11 cellular contexts compared by ENCODE assay signal in the genomic region with DNA sequence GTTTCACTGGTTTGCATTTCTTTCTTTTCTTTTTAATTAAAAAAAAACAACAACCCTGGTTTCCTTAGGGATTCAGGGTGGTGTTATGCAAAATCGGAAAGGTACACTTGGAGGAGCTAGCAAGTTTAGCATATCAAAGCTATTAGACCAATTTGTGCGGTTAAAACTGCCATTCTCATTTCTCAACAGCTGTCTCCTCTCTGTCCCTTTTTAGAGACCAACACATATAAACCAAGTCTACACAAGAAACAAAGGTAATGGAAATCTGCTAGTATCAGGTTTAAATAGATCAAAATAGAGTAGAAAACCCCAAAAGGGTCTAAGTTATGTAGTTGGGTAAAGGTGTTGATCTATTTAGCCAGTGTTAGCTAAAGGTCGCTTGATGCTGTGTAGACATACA. TPM values are rescaled to one million over a fixed set of nuclear protein-coding genes. Genes with fewer than 3 reads are reported as not detected.
DNase-seq lines count a peak whose midpoint lies in the region; ATAC-seq and TF ChIP-seq lines count a peak whose summit lies in the region.
"Had no signal": no experiment of that assay in that cellular context is flagged by ENCODE, and none has a peak within 500 bp of the region (broad histone marks: within the 10 kb centered on the region; RNA-seq: fewer than 3 reads in every experiment).

No MANE protein-coding gene starts in this region.

- CTCF ChIA-PET in naive thymus-derived CD4-positive, alpha-beta T cell (lab: Charles Lee): interaction anchor here (0.7 to 2.8 kb wide), 11 partner anchors 14 to 1109 kb away, joined by 3 to 46 read pairs (median 7); no protein-coding TSS in a partner anchor

- DNase-seq in naive thymus-derived CD4-positive, alpha-beta T cell: no peak
- no peak for DNase-seq in stimulated activated naive CD8-positive, alpha-beta T cell treated with anti-CD3 and anti-CD28 coated beads, Interleukin-15, amount 100 ng/mL, for 72 hours
- no peak for DNase-seq in hippocampal formation (lab: John Stamatoyannopoulos, UW)
- DNase-seq: NK-92 treated with Interleukin-12 subunit alpha and Interleukin-12 subunit beta, amount 100 ng/mL, for 24 hours had no signal

- no peaks in the 10 kb centered on the region for H3K9me3 Mint-ChIP-seq in naive thymus-derived CD4-positive, alpha-beta T cell
- no peaks in the 10 kb centered on the region for H3K9me3 Mint-ChIP-seq in stimulated activated naive CD8-positive, alpha-beta T cell treated with anti-CD3 and anti-CD28 coated beads, Interleukin-15, amount 100 ng/mL, for 72 hours
- H3K9me3 Mint-ChIP-seq: stimulated activated naive CD8-positive, alpha-beta T cell treated with anti-CD3 and anti-CD28 coated beads, Interleukin-15, Interleukin-2, amounts not matched to agents 100 ng/mL and 50 ng/mL, for 24 hours had no signal

- no peak overlapping the region for H3K27ac Mint-ChIP-seq in naive thymus-derived CD4-positive, alpha-beta T cell
- H3K27ac Mint-ChIP-seq in stimulated activated naive CD8-positive, alpha-beta T cell treated with anti-CD3 and anti-CD28 coated beads, Interleukin-15, amount 100 ng/mL, for 72 hours: peak overlapping the region in 1 of 2 donors; percentile 68
- H3K27ac Mint-ChIP-seq: stimulated activated naive CD8-positive, alpha-beta T cell treated with anti-CD3 and anti-CD28 coated beads, Interleukin-15, Interleukin-2, amounts not matched to agents 100 ng/mL and 50 ng/mL, for 24 hours had no signal

- H3K27me3 ChIP-seq in KMS-11 (ENCODE audit: insufficient read depth, low read depth) (no peaks in the 10 kb centered on the region), ectodermal cell (ENCODE audit: control insufficient read depth, insufficient read depth, low read length, poor library complexity, severe bottlenecking) (no peaks in the 10 kb centered on the region)
- H3K27me3 ChIP-seq in naive thymus-derived CD4-positive, alpha-beta T cell (ENCODE audit: control insufficient read depth in 2 of 2, insufficient read depth in 2 of 2, low read length in 2 of 2): no peaks in the 10 kb centered on the region

- peaks cover 0 to 5% (median 0%) of the 10 kb centered on the region in 5 donors for H3K27me3 Mint-ChIP-seq in naive thymus-derived CD4-positive, alpha-beta T cell
- H3K27me3 Mint-ChIP-seq in stimulated activated naive CD8-positive, alpha-beta T cell treated with anti-CD3 and anti-CD28 coated beads, Interleukin-15, amount 100 ng/mL, for 72 hours: no peaks in the 10 kb centered on the region
- H3K27me3 Mint-ChIP-seq: activated CD4-positive, alpha-beta T cell treated with anti-CD3 and anti-CD28 coated beads, Interleukin-2, amount 10 ng/mL, durations not matched to agents 7 days and 5 days; stimulated activated naive CD8-positive, alpha-beta T cell treated with anti-CD3 and anti-CD28 coated beads, Interleukin-15, Interleukin-2, amounts not matched to agents 100 ng/mL and 50 ng/mL, for 24 hours had no signal

- H3K36me3 Mint-ChIP-seq in naive thymus-derived CD4-positive, alpha-beta T cell: peaks cover 0 to 14% (median 0%) of the 10 kb centered on the region in 5 donors

- H3K36me3 ChIP-seq in KMS-11 (ENCODE audit: insufficient read depth): no peaks in the 10 kb centered on the region
- H3K36me3 ChIP-seq in ectodermal cell (ENCODE audit: control insufficient read depth, insufficient read depth, low read length): no peaks in the 10 kb centered on the region
- peaks cover 0 to 6% (median 0%) of the 10 kb centered on the region in 3 experiments for H3K36me3 ChIP-seq in naive thymus-derived CD4-positive, alpha-beta T cell (ENCODE audit: control insufficient read depth in 2 of 3, insufficient read depth in 3 of 3, low read length in 3 of 3)

- H3K4me1 Mint-ChIP-seq in naive thymus-derived CD4-positive, alpha-beta T cell: peaks cover 31 to 58% (median 51%) of the 10 kb centered on the region in 7 donors
- peaks cover 7% of the 10 kb centered on the region for H3K4me1 Mint-ChIP-seq in stimulated activated naive CD8-positive, alpha-beta T cell treated with anti-CD3 and anti-CD28 coated beads, Interleukin-15, amount 100 ng/mL, for 72 hours

- H3K4me3 ChIP-seq in KMS-11 (IDR thresholded peaks at IDR 0.05; ENCODE audit: insufficient read depth, low read depth, low read length) (no peak overlapping the region), ectodermal cell (ENCODE audit: insufficient read depth, low read depth, low read length) (peak overlapping the region; percentile 40)
- peak overlapping the region; percentile 74 for H3K4me3 ChIP-seq in naive thymus-derived CD4-positive, alpha-beta T cell (ENCODE audit: low read length)

- H3K4me2 ChIP-seq in KMS-11: peak overlapping the region; percentile 37

- H2AFZ ChIP-seq in KMS-11 (ENCODE audit: low read depth): peak overlapping the region; percentile 71

- POLR2A ChIA-PET in naive thymus-derived CD4-positive, alpha-beta T cell (lab: Charles Lee): interaction anchor here (0.6 to 5.4 kb wide), 47 partner anchors 8 to 1157 kb away, joined by 3 to 118 read pairs (median 5); a partner anchor contains a TSS

- peak overlapping the region; percentile 74; the same call in 1 of the 2 replicates for H3K27ac ChIP-seq in 22Rv1
- H3K27ac ChIP-seq in KMS-11: peak overlapping the region; percentile 59; the same call in 1 of the 2 replicates
- H3K27ac ChIP-seq in ectodermal cell (ENCODE audit: insufficient read depth, low read depth, low read length, poor library complexity, severe bottlenecking): peak overlapping the region; percentile 37
- H3K27ac ChIP-seq in naive thymus-derived CD4-positive, alpha-beta T cell (ENCODE audit: low read depth, low read length): peak overlapping the region; percentile 76

- H3K4me1 ChIP-seq in KMS-11 (ENCODE audit: low read depth, poor library complexity, severe bottlenecking) (peaks cover 14% of the 10 kb centered on the region), ectodermal cell (ENCODE audit: control insufficient read depth, insufficient read depth, low read length) (peaks cover 19% of the 10 kb centered on the region)
- peaks cover 16 to 21% of the 10 kb centered on the region in 2 donors for H3K4me1 ChIP-seq in naive thymus-derived CD4-positive, alpha-beta T cell (ENCODE audit: control insufficient read depth in 2 of 2, insufficient read depth in 2 of 2, low read length in 2 of 2)

- peak overlapping the region; percentile 38; the same call in 1 of the 2 replicates for H3K9ac ChIP-seq in KMS-11

- peaks cover 12% of the 10 kb centered on the region for H3K79me2 ChIP-seq in KMS-11 (ENCODE audit: insufficient read depth, low read depth)

- TF ChIP-seq CTCF in 22Rv1 (IDR thresholded peaks at IDR 0.05) (no peak), KMS-11 (conservative IDR thresholded peaks at IDR 0.05; ENCODE audit: low read depth, low read length) (no peak)

- WGBS in ectodermal cell, 2 experiments: 19 to 37% methylated on average over 3 of the region's 3 CpGs

- no peak for ATAC-seq in naive thymus-derived CD4-positive, alpha-beta T cell
- no peak for ATAC-seq in stimulated activated naive CD8-positive, alpha-beta T cell treated with anti-CD3 and anti-CD28 coated beads, Interleukin-15, amount 100 ng/mL, for 72 hours
- ATAC-seq in HG03342 (IDR thresholded peaks at IDR 0.05; ENCODE audit: unreplicated experiment) (no peak), GM18511 (IDR thresholded peaks at IDR 0.05; ENCODE audit: unreplicated experiment) (no peak)

- no peaks in the 10 kb centered on the region for H4K20me1 ChIP-seq in KMS-11 (ENCODE audit: insufficient read depth)

- no peaks in the 10 kb centered on the region for H3K9me3 ChIP-seq in ectodermal cell (ENCODE audit: control insufficient read depth, low read length)
- H3K9me3 ChIP-seq in naive thymus-derived CD4-positive, alpha-beta T cell (ENCODE audit: control insufficient read depth in 2 of 3, low read length in 3 of 3): no peaks in the 10 kb centered on the region

- intact Hi-C loops in naive thymus-derived CD4-positive, alpha-beta T cell (cut with micrococcal nuclease): loop anchor here (5.0 to 10.0 kb wide), 5 partner anchors 65 to 690 kb away; a partner anchor contains a TSS

- no peak overlapping the region for H3K4me3 Mint-ChIP-seq in naive thymus-derived CD4-positive, alpha-beta T cell
- no peak overlapping the region for H3K4me3 Mint-ChIP-seq in stimulated activated naive CD8-positive, alpha-beta T cell treated with anti-CD3 and anti-CD28 coated beads, Interleukin-15, amount 100 ng/mL, for 72 hours
- H3K4me3 Mint-ChIP-seq: activated CD4-positive, alpha-beta T cell treated with anti-CD3 and anti-CD28 coated beads, Interleukin-2, amount 10 ng/mL, durations not matched to agents 7 days and 5 days; stimulated activated naive CD8-positive, alpha-beta T cell treated with anti-CD3 and anti-CD28 coated beads, Interleukin-15, Interleukin-2, amounts not matched to agents 100 ng/mL and 50 ng/mL, for 24 hours had no signal

RNA-seq across cellular contexts. Expression of a gene that starts 1.7 kb away (rescaled TPM):
- 171 TPM for polyA plus RNA-seq in ectodermal cell (2013, experiment 1 of 4)
- polyA plus RNA-seq in ectodermal cell (2013, experiment 2 of 4): 175 TPM
- polyA plus RNA-seq in ectodermal cell (2013, experiment 3 of 4): 98.2 TPM
- 109 TPM for polyA plus RNA-seq in ectodermal cell (2013, experiment 4 of 4)
- total RNA-seq in naive thymus-derived CD4-positive, alpha-beta T cell: 100 to 1,000 TPM in 3 of 5 experiments, 10 to 100 TPM in 2; 77.5 to 262 (median 133) TPM
- 1 to 10 TPM; 4.2 TPM for polyA plus RNA-seq in naive thymus-derived CD4-positive, alpha-beta T cell
